In the genomic region with DNA sequence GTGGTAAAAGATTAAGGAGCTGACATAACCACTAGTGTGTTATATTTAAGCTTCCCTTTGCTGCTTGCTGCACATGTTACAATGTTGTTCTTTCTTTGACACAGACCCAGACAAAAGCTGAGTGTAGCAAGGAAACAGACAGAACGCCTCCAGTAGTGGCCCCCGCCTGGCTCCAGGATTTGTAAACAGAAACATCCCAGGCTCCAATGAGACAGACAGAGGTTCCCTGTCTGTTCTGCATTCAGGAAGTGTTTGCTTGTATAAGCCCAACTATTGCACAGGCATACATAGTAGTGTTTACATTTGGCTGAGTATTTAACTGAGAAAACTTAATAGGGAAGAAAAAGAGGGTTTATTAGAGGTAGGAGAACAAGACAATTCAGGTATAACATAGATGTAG, we compare ENCODE assay signal across 8 cellular contexts.
A peak's percentile ranks its signal among the peaks of the same experiment; 100 is the strongest.
DNase-seq lines count a peak whose midpoint lies in the region; ATAC-seq and TF ChIP-seq lines count a peak whose summit lies in the region.

No MANE protein-coding gene starts in this region.

- H4K20me1 ChIP-seq in fibroblast of lung (ENCODE audit: control insufficient read depth, extremely low read depth, insufficient read depth, low read length) = no peaks in the 10 kb centered on the region

- no peaks in the 10 kb centered on the region for H3K9me3 ChIP-seq in fibroblast of lung (ENCODE audit: control insufficient read depth, insufficient read depth, low read depth, low read length)

- peak; percentile 75 for DNase-seq in EH (ENCODE audit: low read depth)
- peak; percentile 31 for DNase-seq in NCI-H510A (lab: John Stamatoyannopoulos, UW)
- DNase-seq in fibroblast of lung (ENCODE audit: low read depth in 2 of 2) = peak; percentile 50 to 92
- peak; percentile 35 for DNase-seq in occipital lobe (lab: John Stamatoyannopoulos, UW)
- DNase-seq in RWPE1 (ENCODE audit: low spot score) = no peak
- no peak for DNase-seq in activated CD4-positive, alpha-beta T cell treated with anti-CD3 and anti-CD28 coated beads, Interleukin-2, amount 50 U/mL, for 48 hours

- H3K4me1 ChIP-seq in fibroblast of lung (ENCODE audit: control insufficient read depth, extremely low read depth, insufficient read depth, low read length) = peaks cover 3% of the 10 kb centered on the region

- H2AFZ ChIP-seq in fibroblast of lung (ENCODE audit: low read length) = no peak overlapping the region

- ATAC-seq in GM18511 (IDR thresholded peaks at IDR 0.05; ENCODE audit: unreplicated experiment) = no peak
- ATAC-seq in GM18868 (IDR thresholded peaks at IDR 0.05; ENCODE audit: unreplicated experiment) = no peak

- TF ChIP-seq CTCF in fibroblast of lung (conservative IDR thresholded peaks at IDR 0.05 in 1 of 2, IDR thresholded peaks at IDR 0.05 in 1 of 2; ENCODE audit: low read depth in 1 of 2, low read length in 2 of 2) (no peak), RWPE1 (conservative IDR thresholded peaks at IDR 0.05; ENCODE audit: low read depth) (no peak)

- H3K79me2 ChIP-seq in fibroblast of lung (ENCODE audit: control insufficient read depth, insufficient read depth, low read length) = no peaks in the 10 kb centered on the region

- CTCF ChIA-PET in RWPE1 (lab: Yijun Ruan, JAX) = interaction anchor here (0.6 kb wide), 1 partner anchor 126 kb away, joined by 3 read pairs; no protein-coding TSS in a partner anchor

- POLR2A ChIA-PET in RWPE1 (lab: Yijun Ruan, JAX; ENCODE audit: low non-redundant PET) = no interaction called here

- H3K27ac ChIP-seq in fibroblast of lung (ENCODE audit: insufficient read depth, low read length) (no peak overlapping the region), RWPE1 (no peak overlapping the region)

- peak overlapping the region in 1 of 4 experiments; percentile 9 for H3K4me3 ChIP-seq in fibroblast of lung (replicated peaks in 1 of 4; ENCODE audit: control extremely low read depth in 1 of 4, insufficient read depth in 1 of 4, low read depth in 3 of 4, low read length in 4 of 4)

- no peak overlapping the region for H3K9ac ChIP-seq in fibroblast of lung (ENCODE audit: insufficient read depth, low read length)

- peak overlapping the region; percentile 23 for H3K4me2 ChIP-seq in fibroblast of lung (ENCODE audit: extremely low read depth, insufficient read depth, low read length)

- H3K36me3 ChIP-seq in fibroblast of lung (ENCODE audit: control insufficient read depth, insufficient read depth, low read length) = no peaks in the 10 kb centered on the region

- H3K27me3 ChIP-seq in fibroblast of lung (ENCODE audit: control insufficient read depth, insufficient read depth, low read length) = no peaks in the 10 kb centered on the region

Comparison
In these comparisons a context has a peak if more than half of its experiments do, and no peak if none do; other contexts are left out.
1. DNase-seq: peak in EH (single experiment), NCI-H510A (single experiment), fibroblast of lung (2 of 2) and occipital lobe (single experiment); none in RWPE1 (single experiment) and activated CD4-positive, alpha-beta T cell treated with anti-CD3 and anti-CD28 coated beads, Interleukin-2, amount 50 U/mL, for 48 hours (0 of 2).